In genomic region chrX:138897621-138898492, GRCh38 we compare ENCODE assay signal across 31 cellular contexts.
DNase-seq lines count a peak whose midpoint lies in the region; ATAC-seq, FAIRE-seq and TF ChIP-seq lines count a peak whose summit lies in the region.
"Had no signal": no experiment of that assay in that cellular context is flagged by ENCODE, and none has a peak within 500 bp of the region (broad histone marks: within the 10 kb centered on the region; RNA-seq: fewer than 3 reads in every experiment).

No MANE protein-coding gene starts in this region.

- H3K23me2 ChIP-seq in H1 (ENCODE audit: low read depth, low read length): no peaks in the 10 kb centered on the region

- H3K79me1 ChIP-seq in H1 (ENCODE audit: low read depth, low read length): no peaks in the 10 kb centered on the region

- no peak overlapping the region for H2BK12ac ChIP-seq in H1 (ENCODE audit: low read depth, low read length)

- ATAC-seq in GM21528 (IDR thresholded peaks at IDR 0.05; ENCODE audit: low FRiP score, unreplicated experiment): no peak
- ATAC-seq: gastroesophageal sphincter, upper lobe of right lung had no signal

- H3K9me3 ChIP-seq in H1 (ENCODE audit: insufficient read depth in 2 of 2, low read depth in 1 of 2, low read length in 1 of 2) (no peaks in the 10 kb centered on the region), osteoblast (ENCODE audit: low read depth, low read length) (no peaks in the 10 kb centered on the region)
- H3K9me3 ChIP-seq: esophagus muscularis mucosa, gastroesophageal sphincter, SJCRH30, upper lobe of right lung had no signal

- CTCF ChIA-PET in RWPE1 (lab: Yijun Ruan, JAX): interaction anchor here (0.7 kb wide), 1 partner anchor 1025 kb away, joined by 3 read pairs; no protein-coding TSS in a partner anchor
- CTCF ChIA-PET in H1 (lab: Charles Lee; ENCODE audit: partially characterized antibody): interaction anchor here (0.6 kb wide), 1 partner anchor 28 kb away, joined by 3 read pairs; no protein-coding TSS in a partner anchor

- no peak overlapping the region for H4K91ac ChIP-seq in H1 (replicated peaks; ENCODE audit: insufficient read length, low read length)

- no peak overlapping the region for H2BK20ac ChIP-seq in H1 (ENCODE audit: low read length)

- H3K27me3 ChIP-seq in H1 (replicated peaks in 1 of 4; ENCODE audit: control insufficient read depth in 3 of 4, extremely low read depth in 1 of 4, insufficient read depth in 3 of 4, low read length in 3 of 4) (no peaks in the 10 kb centered on the region), osteoblast (ENCODE audit: insufficient read depth, low read length) (no peaks in the 10 kb centered on the region)
- H3K27me3 ChIP-seq: esophagus muscularis mucosa, gastroesophageal sphincter, hepatocyte, neural progenitor cell, SJCRH30, upper lobe of right lung had no signal

- H3K18ac ChIP-seq in H1 (ENCODE audit: extremely low read depth, low read length): no peak overlapping the region

- no peaks in the 10 kb centered on the region for H4K20me1 ChIP-seq in H1 (replicated peaks in 1 of 2; ENCODE audit: control insufficient read depth in 1 of 2, insufficient read depth in 2 of 2, low read length in 2 of 2)
- no peaks in the 10 kb centered on the region for H4K20me1 ChIP-seq in osteoblast (ENCODE audit: insufficient read depth, low read length)

- H3K4me1 ChIP-seq in H1 (replicated peaks in 1 of 4; ENCODE audit: control insufficient read depth in 3 of 4, insufficient read depth in 4 of 4, low read length in 3 of 4) (no peaks in the 10 kb centered on the region), osteoblast (ENCODE audit: insufficient read depth, low read length) (no peaks in the 10 kb centered on the region)
- H3K4me1 ChIP-seq: esophagus muscularis mucosa, gastroesophageal sphincter, neural progenitor cell, parathyroid adenoma, SJCRH30, upper lobe of right lung had no signal

- POLR2A ChIA-PET in RWPE1 (lab: Yijun Ruan, JAX; ENCODE audit: low non-redundant PET): no interaction called here
- POLR2A ChIA-PET in H1 (lab: Charles Lee; ENCODE audit: partially characterized antibody): no interaction called here

- H2BK120ac ChIP-seq in H1 (replicated peaks; ENCODE audit: low read depth, low read length): no peak overlapping the region

- H3K36me3 ChIP-seq in H1 (ENCODE audit: control insufficient read depth in 2 of 4, insufficient read depth in 4 of 4, low read length in 3 of 4) (no peaks in the 10 kb centered on the region), osteoblast (ENCODE audit: insufficient read depth, low read length) (no peaks in the 10 kb centered on the region)
- H3K36me3 ChIP-seq: esophagus muscularis mucosa, gastroesophageal sphincter, neural progenitor cell, SJCRH30, upper lobe of right lung had no signal

- H3K4me2 ChIP-seq in H1 (ENCODE audit: insufficient read depth in 1 of 2, low read depth in 2 of 2, low read length in 2 of 2) (no peak overlapping the region), osteoblast (ENCODE audit: insufficient read depth, low read length) (no peak overlapping the region)
- H3K4me2 ChIP-seq: hepatocyte, neural progenitor cell had no signal

- no peak for TF ChIP-seq POLR2A in H1 (IDR thresholded peaks at IDR 0.05; ENCODE audit: control extremely low read depth in 1 of 2, low read depth in 2 of 2, low read length in 2 of 2)

- no peak overlapping the region for H2BK15ac ChIP-seq in H1 (ENCODE audit: low read length)

- no peak overlapping the region for H3K4ac ChIP-seq in H1 (replicated peaks; ENCODE audit: insufficient read length, low read depth, low read length)

- no peak for TF ChIP-seq CTCF in RWPE1 (conservative IDR thresholded peaks at IDR 0.05; ENCODE audit: low read depth)
- TF ChIP-seq CTCF in H1 (IDR thresholded peaks at IDR 0.05; ENCODE audit: control extremely low read depth in 1 of 3, insufficient read depth in 1 of 3, low read depth in 1 of 3, low read length in 3 of 3): no peak
- TF ChIP-seq CTCF in osteoblast (IDR thresholded peaks at IDR 0.05; ENCODE audit: extremely low read depth, low read depth, low read length): no peak

- no peak overlapping the region for H4K5ac ChIP-seq in H1 (ENCODE audit: insufficient read length, low read depth, low read length)

- no peak overlapping the region for H3K56ac ChIP-seq in H1 (replicated peaks; ENCODE audit: insufficient read length, low read depth, low read length)

- TF ChIP-seq RAD21 in H1 (IDR thresholded peaks at IDR 0.05 in 1 of 2, conservative IDR thresholded peaks at IDR 0.05 in 1 of 2; ENCODE audit: low read depth in 2 of 2, low read length in 2 of 2): no peak

- no peak overlapping the region for H3K14ac ChIP-seq in H1 (ENCODE audit: insufficient read length)

- H3K79me2 ChIP-seq in H1 (ENCODE audit: control insufficient read depth in 1 of 2, insufficient read depth in 2 of 2, low read length in 2 of 2): no peaks in the 10 kb centered on the region
- no peaks in the 10 kb centered on the region for H3K79me2 ChIP-seq in osteoblast (ENCODE audit: insufficient read depth, low read length)
- H3K79me2 ChIP-seq: hepatocyte, parathyroid adenoma had no signal

- no peak overlapping the region for H2BK5ac ChIP-seq in H1 (ENCODE audit: low read depth, low read length)

- WGBS in H1 (ENCODE audit: extremely low coverage in 1 of 2, insufficient coverage in 1 of 2, insufficient read length in 1 of 2, insufficient replicate concordance in 2 of 2, low coverage in 1 of 2, low lambda C conversion rate in 2 of 2, missing lambda C conversion rate in 1 of 2), 2 experiments: 90% methylated on average over 6 of the region's 6 CpGs; no CpG with 5 or more reads in 1 of the 2 experiments

- H2AK5ac ChIP-seq in H1 (ENCODE audit: low read depth, low read length): no peak overlapping the region

- FAIRE-seq in H1 (lab: Jason Lieb, UNC): peak; percentile 42
- FAIRE-seq: G401.6 had no signal

- no peak overlapping the region for H3K4me3 ChIP-seq in H1 (ENCODE audit: extremely low read depth in 1 of 4, insufficient read depth in 2 of 4, low read depth in 3 of 4, low read length in 4 of 4)
- H3K4me3 ChIP-seq in osteoblast (ENCODE audit: insufficient read depth, low read length): no peak overlapping the region
- H3K4me3 ChIP-seq: esophagus muscularis mucosa, gastroesophageal sphincter, hepatocyte, neural progenitor cell, SJCRH30, skin epidermis, upper lobe of right lung had no signal

- H3K23ac ChIP-seq in H1 (ENCODE audit: insufficient read length): no peak overlapping the region

- TF ChIP-seq EP300 in H1 (IDR thresholded peaks at IDR 0.05; ENCODE audit: borderline replicate concordance in 1 of 2, low read depth in 2 of 2, low read length in 2 of 2): no peak

- no peak overlapping the region for H3K27ac ChIP-seq in RWPE1
- no peak overlapping the region for H3K27ac ChIP-seq in H1 (ENCODE audit: low read depth, low read length)
- H3K27ac ChIP-seq in osteoblast (ENCODE audit: low read depth, low read length): no peak overlapping the region
- H3K27ac ChIP-seq: esophagus muscularis mucosa, gastroesophageal sphincter, hepatocyte, neural progenitor cell, parathyroid adenoma, SJCRH30, skin epidermis, upper lobe of right lung had no signal

- no peak overlapping the region for H4K8ac ChIP-seq in H1 (ENCODE audit: extremely low read depth, insufficient read depth, low read length)

- H3K9ac ChIP-seq in H1 (replicated peaks in 1 of 4; ENCODE audit: extremely low read depth in 1 of 4, low read depth in 3 of 4, low read length in 3 of 4): no peak overlapping the region
- H3K9ac ChIP-seq: neural progenitor cell, parathyroid adenoma had no signal

- peak; percentile 64 for DNase-seq in HCEC 1CT
- DNase-seq in RWPE1 (ENCODE audit: low spot score): peak; percentile 25
- DNase-seq in H1 (ENCODE audit: low read depth in 1 of 2, low spot score in 2 of 2): no peak
- DNase-seq in myocyte (ENCODE audit: low read depth): peak; percentile 16
- DNase-seq in NCI-H2029 (lab: John Stamatoyannopoulos, UW): no peak
- no peak for DNase-seq in osteoblast (ENCODE audit: insufficient read length, low spot score, missing footprints)
- DNase-seq: activated CD4-positive, alpha-beta T cell treated with anti-CD3 and anti-CD28 coated beads, Interleukin-2, amount 10 ng/mL, durations not matched to agents 24 days and 14 days; activated CD8-positive, alpha-beta memory T cell treated with anti-CD3 and anti-CD28 coated beads for 24 hours; activated gamma-delta T cell; activated naive CD8-positive, alpha-beta T cell treated with anti-CD3 and anti-CD28 coated beads for 36 hours; aorta; C1 segment of cervical spinal cord; COR-L47; DMS53; NCI-H1417 treated with DMSO at 0.1 percent for 48 hours; NCI-H2081 treated with DMSO at 0.1 percent for 48 hours; NCI-H345; NCI-H69; retina; SJCRH30; stimulated activated naive CD4-positive, alpha-beta T cell treated with Interleukin-2 at 50 U/mL for 16 hours; T-helper 9 cell; upper lobe of right lung had no signal

- H2AFZ ChIP-seq in H1 (ENCODE audit: low read length) (no peak overlapping the region), osteoblast (ENCODE audit: low read length) (no peak overlapping the region)
- H2AFZ ChIP-seq: hepatocyte, neural progenitor cell, parathyroid adenoma had no signal

TF ChIP-seq in H1, 55 proteins besides CTCF, POLR2A, EP300 and RAD21:
- no peak for TF ChIP-seq GABPA (IDR thresholded peaks at IDR 0.05; ENCODE audit: borderline replicate concordance, insufficient read depth, low read length)

Comparison
In these comparisons a context has a peak if more than half of its experiments do, and no peak if none do; other contexts are left out.
1. DNase-seq: peak in HCEC 1CT (single experiment), RWPE1 (single experiment) and myocyte (single experiment); none in H1 (0 of 2), NCI-H2029 (single experiment) and osteoblast (single experiment).